Comparison of ENCODE assay signal across 2 cellular contexts in the genomic region with DNA sequence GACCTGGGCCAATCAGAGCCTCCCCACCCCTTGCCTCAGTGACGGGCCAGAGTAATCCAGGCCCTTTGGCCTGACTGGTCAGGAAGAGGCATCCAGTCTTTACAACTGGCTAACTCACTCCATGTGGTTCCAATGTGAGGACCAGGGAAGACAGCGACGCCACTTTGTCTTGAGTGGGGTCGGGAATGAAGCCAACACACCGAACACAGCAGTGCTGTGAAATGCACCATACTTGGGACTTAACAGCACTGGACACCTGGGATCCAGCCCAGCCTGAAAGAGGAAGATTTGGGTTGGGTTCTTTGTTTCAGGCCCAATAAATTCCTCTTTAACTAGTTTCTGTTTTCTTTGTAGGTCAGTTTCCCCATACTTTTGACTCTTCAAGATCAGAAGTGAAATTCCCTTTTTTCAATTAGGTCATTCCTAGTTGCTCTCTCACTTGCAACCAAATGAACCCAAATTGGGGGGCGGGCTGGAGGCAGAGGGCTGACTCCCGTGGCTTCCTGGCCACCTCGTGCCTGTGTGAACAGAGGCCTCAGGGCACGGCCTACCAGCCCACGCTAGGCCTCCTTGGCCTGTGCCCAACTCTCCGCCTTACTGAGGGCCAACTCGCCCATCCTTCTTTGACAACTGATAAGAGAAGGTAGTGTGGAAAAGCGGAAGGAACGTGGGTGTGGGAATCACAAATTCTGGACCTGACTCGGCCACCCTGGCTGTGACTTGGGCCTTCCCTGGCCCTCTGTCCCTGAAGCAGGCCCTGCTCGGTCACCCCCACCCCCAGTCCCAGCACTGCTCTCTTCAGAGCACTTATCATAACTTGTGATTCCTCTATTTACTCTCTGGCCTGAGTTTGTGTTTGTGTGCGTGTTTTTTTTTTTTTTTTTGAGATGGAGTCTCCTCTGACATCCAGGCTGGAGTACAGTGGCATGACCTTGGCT.
TF ChIP-seq lines count a peak whose summit lies in the region.

No MANE protein-coding gene starts in this region.

TF ChIP-seq in HEK293, 187 proteins besides CTCF, POLR2A, EP300 and RAD21:
- TF ChIP-seq EGR2 (tag by site-specific recombination; IDR thresholded peaks at IDR 0.05; ENCODE audit: low read depth): peak; percentile 95
- no peak for TF ChIP-seq ZNF571 (tag by site-specific recombination; IDR thresholded peaks at IDR 0.05)
- peak; percentile 94 for TF ChIP-seq ZFHX2 (tag by site-specific recombination; conservative IDR thresholded peaks at IDR 0.05)
- peak; percentile 36; the same call in 1 of the 2 replicates for TF ChIP-seq ZBTB8A (tag by site-specific recombination; IDR thresholded peaks at IDR 0.05)
- TF ChIP-seq ZNF501 (tag by site-specific recombination; IDR thresholded peaks at IDR 0.05): no peak
- no peak for TF ChIP-seq GLI4 (tag by site-specific recombination; IDR thresholded peaks at IDR 0.05)
- peak; percentile 49 for TF ChIP-seq ZNF335 (tag by site-specific recombination; conservative IDR thresholded peaks at IDR 0.05)
- no peak for TF ChIP-seq IKZF3 (tag by site-specific recombination; IDR thresholded peaks at IDR 0.05)
- TF ChIP-seq OVOL3 (tag by site-specific recombination; IDR thresholded peaks at IDR 0.05): no peak
- TF ChIP-seq, protein P1, sequence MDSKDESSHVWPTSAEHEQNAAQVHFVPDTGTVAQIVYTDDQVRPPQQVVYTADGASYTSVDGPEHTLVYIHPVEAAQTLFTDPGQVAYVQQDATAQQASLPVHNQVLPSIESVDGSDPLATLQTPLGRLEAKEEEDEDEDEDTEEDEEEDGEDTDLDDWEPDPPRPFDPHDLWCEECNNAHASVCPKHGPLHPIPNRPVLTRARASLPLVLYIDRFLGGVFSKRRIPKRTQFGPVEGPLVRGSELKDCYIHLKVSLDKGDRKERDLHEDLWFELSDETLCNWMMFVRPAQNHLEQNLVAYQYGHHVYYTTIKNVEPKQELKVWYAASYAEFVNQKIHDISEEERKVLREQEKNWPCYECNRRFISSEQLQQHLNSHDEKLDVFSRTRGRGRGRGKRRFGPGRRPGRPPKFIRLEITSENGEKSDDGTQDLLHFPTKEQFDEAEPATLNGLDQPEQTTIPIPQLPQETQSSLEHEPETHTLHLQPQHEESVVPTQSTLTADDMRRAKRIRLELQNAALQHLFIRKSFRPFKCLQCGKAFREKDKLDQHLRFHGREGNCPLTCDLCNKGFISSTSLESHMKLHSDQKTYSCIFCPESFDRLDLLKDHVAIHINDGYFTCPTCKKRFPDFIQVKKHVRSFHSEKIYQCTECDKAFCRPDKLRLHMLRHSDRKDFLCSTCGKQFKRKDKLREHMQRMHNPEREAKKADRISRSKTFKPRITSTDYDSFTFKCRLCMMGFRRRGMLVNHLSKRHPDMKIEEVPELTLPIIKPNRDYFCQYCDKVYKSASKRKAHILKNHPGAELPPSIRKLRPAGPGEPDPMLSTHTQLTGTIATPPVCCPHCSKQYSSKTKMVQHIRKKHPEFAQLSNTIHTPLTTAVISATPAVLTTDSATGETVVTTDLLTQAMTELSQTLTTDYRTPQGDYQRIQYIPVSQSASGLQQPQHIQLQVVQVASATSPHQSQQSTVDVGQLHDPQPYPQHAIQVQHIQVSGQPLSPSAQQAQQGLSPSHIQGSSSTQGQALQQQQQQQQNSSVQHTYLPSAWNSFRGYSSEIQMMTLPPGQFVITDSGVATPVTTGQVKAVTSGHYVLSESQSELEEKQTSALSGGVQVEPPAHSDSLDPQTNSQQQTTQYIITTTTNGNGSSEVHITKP (tag by site-specific recombination; IDR thresholded peaks at IDR 0.05): no peak

TF ChIP-seq in HepG2, 621 proteins besides CTCF, POLR2A, EP300 and RAD21 (continues in another document):
- TF ChIP-seq, protein P2, sequence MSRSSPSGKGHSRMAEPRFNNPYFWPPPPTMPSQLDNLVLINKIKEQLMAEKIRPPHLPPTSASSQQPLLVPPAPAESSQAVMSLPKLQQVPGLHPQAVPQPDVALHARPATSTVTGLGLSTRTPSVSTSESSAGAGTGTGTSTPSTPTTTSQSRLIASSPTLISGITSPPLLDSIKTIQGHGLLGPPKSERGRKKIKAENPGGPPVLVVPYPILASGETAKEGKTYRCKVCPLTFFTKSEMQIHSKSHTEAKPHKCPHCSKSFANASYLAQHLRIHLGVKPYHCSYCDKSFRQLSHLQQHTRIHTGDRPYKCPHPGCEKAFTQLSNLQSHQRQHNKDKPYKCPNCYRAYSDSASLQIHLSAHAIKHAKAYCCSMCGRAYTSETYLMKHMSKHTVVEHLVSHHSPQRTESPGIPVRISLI (CRISPR knock-in tag; IDR thresholded peaks at IDR 0.05; ENCODE audit: borderline replicate concordance): no peak
- TF ChIP-seq, protein P3, sequence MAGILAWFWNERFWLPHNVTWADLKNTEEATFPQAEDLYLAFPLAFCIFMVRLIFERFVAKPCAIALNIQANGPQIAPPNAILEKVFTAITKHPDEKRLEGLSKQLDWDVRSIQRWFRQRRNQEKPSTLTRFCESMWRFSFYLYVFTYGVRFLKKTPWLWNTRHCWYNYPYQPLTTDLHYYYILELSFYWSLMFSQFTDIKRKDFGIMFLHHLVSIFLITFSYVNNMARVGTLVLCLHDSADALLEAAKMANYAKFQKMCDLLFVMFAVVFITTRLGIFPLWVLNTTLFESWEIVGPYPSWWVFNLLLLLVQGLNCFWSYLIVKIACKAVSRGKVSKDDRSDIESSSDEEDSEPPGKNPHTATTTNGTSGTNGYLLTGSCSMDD (CRISPR knock-in tag; IDR thresholded peaks at IDR 0.05): no peak
- TF ChIP-seq TEAD3 (CRISPR knock-in tag; optimal IDR thresholded peaks at IDR 0.05; ENCODE audit: borderline replicate concordance): no peak
- TF ChIP-seq ZNF20 (CRISPR knock-in tag; IDR thresholded peaks at IDR 0.05): no peak
- TF ChIP-seq ZNF773 (CRISPR knock-in tag; IDR thresholded peaks at IDR 0.05; ENCODE audit: borderline replicate concordance): no peak
- 0 out of 2 replicates have a peak, but pooled peaks have one; percentile 21 for TF ChIP-seq HIVEP1 (CRISPR knock-in tag; IDR thresholded peaks at IDR 0.05)
- TF ChIP-seq, protein P4, sequence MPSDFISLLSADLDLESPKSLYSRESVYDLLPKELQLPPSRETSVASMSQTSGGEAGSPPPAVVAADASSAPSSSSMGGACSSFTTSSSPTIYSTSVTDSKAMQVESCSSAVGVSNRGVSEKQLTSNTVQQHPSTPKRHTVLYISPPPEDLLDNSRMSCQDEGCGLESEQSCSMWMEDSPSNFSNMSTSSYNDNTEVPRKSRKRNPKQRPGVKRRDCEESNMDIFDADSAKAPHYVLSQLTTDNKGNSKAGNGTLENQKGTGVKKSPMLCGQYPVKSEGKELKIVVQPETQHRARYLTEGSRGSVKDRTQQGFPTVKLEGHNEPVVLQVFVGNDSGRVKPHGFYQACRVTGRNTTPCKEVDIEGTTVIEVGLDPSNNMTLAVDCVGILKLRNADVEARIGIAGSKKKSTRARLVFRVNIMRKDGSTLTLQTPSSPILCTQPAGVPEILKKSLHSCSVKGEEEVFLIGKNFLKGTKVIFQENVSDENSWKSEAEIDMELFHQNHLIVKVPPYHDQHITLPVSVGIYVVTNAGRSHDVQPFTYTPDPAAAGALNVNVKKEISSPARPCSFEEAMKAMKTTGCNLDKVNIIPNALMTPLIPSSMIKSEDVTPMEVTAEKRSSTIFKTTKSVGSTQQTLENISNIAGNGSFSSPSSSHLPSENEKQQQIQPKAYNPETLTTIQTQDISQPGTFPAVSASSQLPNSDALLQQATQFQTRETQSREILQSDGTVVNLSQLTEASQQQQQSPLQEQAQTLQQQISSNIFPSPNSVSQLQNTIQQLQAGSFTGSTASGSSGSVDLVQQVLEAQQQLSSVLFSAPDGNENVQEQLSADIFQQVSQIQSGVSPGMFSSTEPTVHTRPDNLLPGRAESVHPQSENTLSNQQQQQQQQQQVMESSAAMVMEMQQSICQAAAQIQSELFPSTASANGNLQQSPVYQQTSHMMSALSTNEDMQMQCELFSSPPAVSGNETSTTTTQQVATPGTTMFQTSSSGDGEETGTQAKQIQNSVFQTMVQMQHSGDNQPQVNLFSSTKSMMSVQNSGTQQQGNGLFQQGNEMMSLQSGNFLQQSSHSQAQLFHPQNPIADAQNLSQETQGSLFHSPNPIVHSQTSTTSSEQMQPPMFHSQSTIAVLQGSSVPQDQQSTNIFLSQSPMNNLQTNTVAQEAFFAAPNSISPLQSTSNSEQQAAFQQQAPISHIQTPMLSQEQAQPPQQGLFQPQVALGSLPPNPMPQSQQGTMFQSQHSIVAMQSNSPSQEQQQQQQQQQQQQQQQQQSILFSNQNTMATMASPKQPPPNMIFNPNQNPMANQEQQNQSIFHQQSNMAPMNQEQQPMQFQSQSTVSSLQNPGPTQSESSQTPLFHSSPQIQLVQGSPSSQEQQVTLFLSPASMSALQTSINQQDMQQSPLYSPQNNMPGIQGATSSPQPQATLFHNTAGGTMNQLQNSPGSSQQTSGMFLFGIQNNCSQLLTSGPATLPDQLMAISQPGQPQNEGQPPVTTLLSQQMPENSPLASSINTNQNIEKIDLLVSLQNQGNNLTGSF (CRISPR knock-in tag; IDR thresholded peaks at IDR 0.05): no peak
- TF ChIP-seq BRD4 (CRISPR knock-in tag; IDR thresholded peaks at IDR 0.05): no peak
- no peak for TF ChIP-seq ZC3H13 (CRISPR knock-in tag; IDR thresholded peaks at IDR 0.05)
- TF ChIP-seq GFI1 (CRISPR knock-in tag; IDR thresholded peaks at IDR 0.05; ENCODE audit: borderline replicate concordance): no peak
- peak; percentile 20; the same call in 1 of the 2 replicates for TF ChIP-seq ZBTB7A (CRISPR knock-in tag; IDR thresholded peaks at IDR 0.05)
- no peak for TF ChIP-seq ZNF253 (CRISPR knock-in tag; IDR thresholded peaks at IDR 0.05; ENCODE audit: borderline replicate concordance)
- peak; percentile 61; the same call in 1 of the 2 replicates for TF ChIP-seq ZFY (CRISPR knock-in tag; IDR thresholded peaks at IDR 0.05)
- no peak for TF ChIP-seq MBD4 (IDR thresholded peaks at IDR 0.05; ENCODE audit: borderline replicate concordance, low read length)
- TF ChIP-seq, protein P5, sequence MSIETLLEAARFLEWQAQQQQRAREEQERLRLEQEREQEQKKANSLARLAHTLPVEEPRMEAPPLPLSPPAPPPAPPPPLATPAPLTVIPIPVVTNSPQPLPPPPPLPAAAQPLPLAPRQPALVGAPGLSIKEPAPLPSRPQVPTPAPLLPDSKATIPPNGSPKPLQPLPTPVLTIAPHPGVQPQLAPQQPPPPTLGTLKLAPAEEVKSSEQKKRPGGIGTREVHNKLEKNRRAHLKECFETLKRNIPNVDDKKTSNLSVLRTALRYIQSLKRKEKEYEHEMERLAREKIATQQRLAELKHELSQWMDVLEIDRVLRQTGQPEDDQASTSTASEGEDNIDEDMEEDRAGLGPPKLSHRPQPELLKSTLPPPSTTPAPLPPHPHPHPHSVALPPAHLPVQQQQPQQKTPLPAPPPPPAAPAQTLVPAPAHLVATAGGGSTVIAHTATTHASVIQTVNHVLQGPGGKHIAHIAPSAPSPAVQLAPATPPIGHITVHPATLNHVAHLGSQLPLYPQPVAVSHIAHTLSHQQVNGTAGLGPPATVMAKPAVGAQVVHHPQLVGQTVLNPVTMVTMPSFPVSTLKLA (IDR thresholded peaks at IDR 0.05): no peak
- TF ChIP-seq, protein P6, sequence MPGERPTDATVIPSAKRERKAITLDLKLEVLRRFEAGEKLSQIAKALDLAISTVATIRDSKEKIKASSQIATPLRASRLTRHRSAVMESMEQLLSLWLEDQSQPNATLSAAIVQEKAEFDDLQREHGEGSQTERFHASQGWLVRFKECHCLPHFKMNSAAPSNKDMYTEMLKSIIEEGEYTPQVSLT (CRISPR knock-in tag; IDR thresholded peaks at IDR 0.05; ENCODE audit: borderline replicate concordance, low read depth): no peak
- TF ChIP-seq NFYB (CRISPR knock-in tag; IDR thresholded peaks at IDR 0.05): no peak
- TF ChIP-seq, protein P7, sequence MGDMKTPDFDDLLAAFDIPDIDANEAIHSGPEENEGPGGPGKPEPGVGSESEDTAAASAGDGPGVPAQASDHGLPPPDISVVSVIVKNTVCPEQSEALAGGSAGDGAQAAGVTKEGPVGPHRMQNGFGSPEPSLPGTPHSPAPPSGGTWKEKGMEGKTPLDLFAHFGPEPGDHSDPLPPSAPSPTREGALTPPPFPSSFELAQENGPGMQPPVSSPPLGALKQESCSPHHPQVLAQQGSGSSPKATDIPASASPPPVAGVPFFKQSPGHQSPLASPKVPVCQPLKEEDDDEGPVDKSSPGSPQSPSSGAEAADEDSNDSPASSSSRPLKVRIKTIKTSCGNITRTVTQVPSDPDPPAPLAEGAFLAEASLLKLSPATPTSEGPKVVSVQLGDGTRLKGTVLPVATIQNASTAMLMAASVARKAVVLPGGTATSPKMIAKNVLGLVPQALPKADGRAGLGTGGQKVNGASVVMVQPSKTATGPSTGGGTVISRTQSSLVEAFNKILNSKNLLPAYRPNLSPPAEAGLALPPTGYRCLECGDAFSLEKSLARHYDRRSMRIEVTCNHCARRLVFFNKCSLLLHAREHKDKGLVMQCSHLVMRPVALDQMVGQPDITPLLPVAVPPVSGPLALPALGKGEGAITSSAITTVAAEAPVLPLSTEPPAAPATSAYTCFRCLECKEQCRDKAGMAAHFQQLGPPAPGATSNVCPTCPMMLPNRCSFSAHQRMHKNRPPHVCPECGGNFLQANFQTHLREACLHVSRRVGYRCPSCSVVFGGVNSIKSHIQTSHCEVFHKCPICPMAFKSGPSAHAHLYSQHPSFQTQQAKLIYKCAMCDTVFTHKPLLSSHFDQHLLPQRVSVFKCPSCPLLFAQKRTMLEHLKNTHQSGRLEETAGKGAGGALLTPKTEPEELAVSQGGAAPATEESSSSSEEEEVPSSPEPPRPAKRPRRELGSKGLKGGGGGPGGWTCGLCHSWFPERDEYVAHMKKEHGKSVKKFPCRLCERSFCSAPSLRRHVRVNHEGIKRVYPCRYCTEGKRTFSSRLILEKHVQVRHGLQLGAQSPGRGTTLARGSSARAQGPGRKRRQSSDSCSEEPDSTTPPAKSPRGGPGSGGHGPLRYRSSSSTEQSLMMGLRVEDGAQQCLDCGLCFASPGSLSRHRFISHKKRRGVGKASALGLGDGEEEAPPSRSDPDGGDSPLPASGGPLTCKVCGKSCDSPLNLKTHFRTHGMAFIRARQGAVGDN (CRISPR knock-in tag; IDR thresholded peaks at IDR 0.05): peak; percentile 40
- TF ChIP-seq, protein P8, sequence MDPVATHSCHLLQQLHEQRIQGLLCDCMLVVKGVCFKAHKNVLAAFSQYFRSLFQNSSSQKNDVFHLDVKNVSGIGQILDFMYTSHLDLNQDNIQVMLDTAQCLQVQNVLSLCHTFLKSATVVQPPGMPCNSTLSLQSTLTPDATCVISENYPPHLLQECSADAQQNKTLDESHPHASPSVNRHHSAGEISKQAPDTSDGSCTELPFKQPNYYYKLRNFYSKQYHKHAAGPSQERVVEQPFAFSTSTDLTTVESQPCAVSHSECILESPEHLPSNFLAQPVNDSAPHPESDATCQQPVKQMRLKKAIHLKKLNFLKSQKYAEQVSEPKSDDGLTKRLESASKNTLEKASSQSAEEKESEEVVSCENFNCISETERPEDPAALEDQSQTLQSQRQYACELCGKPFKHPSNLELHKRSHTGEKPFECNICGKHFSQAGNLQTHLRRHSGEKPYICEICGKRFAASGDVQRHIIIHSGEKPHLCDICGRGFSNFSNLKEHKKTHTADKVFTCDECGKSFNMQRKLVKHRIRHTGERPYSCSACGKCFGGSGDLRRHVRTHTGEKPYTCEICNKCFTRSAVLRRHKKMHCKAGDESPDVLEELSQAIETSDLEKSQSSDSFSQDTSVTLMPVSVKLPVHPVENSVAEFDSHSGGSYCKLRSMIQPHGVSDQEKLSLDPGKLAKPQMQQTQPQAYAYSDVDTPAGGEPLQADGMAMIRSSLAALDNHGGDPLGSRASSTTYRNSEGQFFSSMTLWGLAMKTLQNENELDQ (CRISPR knock-in tag; IDR thresholded peaks at IDR 0.05; ENCODE audit: borderline replicate concordance): no peak
- 0 out of 2 replicates have a peak, but pooled peaks have one; percentile 37 for TF ChIP-seq ZNF205 (CRISPR knock-in tag; IDR thresholded peaks at IDR 0.05)
- TF ChIP-seq ZNF547 (CRISPR knock-in tag; IDR thresholded peaks at IDR 0.05): 0 out of 2 replicates have a peak, but pooled peaks have one; percentile 18
- TF ChIP-seq MTA1 (CRISPR knock-in tag; IDR thresholded peaks at IDR 0.05; ENCODE audit: borderline replicate concordance): no peak
- TF ChIP-seq HDAC6 (IDR thresholded peaks at IDR 0.05; ENCODE audit: low read depth, low read length): no peak
- no peak for TF ChIP-seq ADNP (CRISPR knock-in tag; IDR thresholded peaks at IDR 0.05)
- no peak for TF ChIP-seq ZNF441 (CRISPR knock-in tag; IDR thresholded peaks at IDR 0.05; ENCODE audit: borderline replicate concordance)
- TF ChIP-seq TAF1 (CRISPR knock-in tag; IDR thresholded peaks at IDR 0.05): peak; percentile 24; the same call in 1 of the 2 replicates
